ENCODE assay signal across 2 cellular contexts in the genomic region with DNA sequence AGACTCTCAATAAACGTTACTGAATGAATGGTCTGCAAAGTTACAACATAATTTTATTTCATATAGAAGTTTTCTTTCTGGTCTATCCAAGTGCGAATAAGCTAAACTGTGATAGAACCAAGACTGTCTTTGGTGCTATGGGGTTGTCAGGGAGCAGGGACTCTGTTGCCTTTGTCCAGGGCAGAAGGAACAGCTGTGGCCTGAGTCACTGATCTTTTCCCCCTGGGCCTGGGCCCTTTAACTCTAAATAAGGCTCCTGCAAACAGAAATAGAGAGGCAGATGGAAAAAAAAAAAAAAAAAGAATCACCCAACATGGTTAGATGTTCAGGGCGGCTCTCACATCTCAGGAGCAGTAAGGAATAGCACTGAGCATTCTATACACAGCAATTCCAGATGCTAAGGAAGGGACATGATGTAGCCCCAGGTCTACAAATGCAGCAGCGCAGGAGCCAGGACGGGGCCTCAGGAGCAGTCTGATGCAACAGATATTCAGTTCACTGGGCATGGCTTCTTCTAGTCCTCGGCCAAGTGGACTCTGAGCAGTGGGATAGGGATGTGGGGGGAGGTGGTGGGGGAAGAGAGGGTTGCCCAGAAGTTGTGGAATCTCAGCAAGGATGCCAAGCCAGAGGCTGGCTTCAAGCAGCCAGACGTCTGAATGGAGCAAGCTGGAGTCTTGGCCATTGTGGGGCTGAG.
TF ChIP-seq lines count a peak whose summit lies in the region.

No MANE protein-coding gene starts in this region.

TF ChIP-seq in GM23338, 12 proteins besides CTCF, POLR2A, EP300 and RAD21 (continues in another document):
- TF ChIP-seq, protein P1, sequence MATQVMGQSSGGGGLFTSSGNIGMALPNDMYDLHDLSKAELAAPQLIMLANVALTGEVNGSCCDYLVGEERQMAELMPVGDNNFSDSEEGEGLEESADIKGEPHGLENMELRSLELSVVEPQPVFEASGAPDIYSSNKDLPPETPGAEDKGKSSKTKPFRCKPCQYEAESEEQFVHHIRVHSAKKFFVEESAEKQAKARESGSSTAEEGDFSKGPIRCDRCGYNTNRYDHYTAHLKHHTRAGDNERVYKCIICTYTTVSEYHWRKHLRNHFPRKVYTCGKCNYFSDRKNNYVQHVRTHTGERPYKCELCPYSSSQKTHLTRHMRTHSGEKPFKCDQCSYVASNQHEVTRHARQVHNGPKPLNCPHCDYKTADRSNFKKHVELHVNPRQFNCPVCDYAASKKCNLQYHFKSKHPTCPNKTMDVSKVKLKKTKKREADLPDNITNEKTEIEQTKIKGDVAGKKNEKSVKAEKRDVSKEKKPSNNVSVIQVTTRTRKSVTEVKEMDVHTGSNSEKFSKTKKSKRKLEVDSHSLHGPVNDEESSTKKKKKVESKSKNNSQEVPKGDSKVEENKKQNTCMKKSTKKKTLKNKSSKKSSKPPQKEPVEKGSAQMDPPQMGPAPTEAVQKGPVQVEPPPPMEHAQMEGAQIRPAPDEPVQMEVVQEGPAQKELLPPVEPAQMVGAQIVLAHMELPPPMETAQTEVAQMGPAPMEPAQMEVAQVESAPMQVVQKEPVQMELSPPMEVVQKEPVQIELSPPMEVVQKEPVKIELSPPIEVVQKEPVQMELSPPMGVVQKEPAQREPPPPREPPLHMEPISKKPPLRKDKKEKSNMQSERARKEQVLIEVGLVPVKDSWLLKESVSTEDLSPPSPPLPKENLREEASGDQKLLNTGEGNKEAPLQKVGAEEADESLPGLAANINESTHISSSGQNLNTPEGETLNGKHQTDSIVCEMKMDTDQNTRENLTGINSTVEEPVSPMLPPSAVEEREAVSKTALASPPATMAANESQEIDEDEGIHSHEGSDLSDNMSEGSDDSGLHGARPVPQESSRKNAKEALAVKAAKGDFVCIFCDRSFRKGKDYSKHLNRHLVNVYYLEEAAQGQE (IDR thresholded peaks at IDR 0.05; ENCODE audit: unreplicated experiment): no peak
- TF ChIP-seq ETS1 (IDR thresholded peaks at IDR 0.05): no peak
- no peak for TF ChIP-seq ZNF114 (CRISPR knock-in tag; IDR thresholded peaks at IDR 0.05)
- TF ChIP-seq STAT1 (IDR thresholded peaks at IDR 0.05; ENCODE audit: unreplicated experiment): no peak
- no peak for TF ChIP-seq POLR2AphosphoS5 (IDR thresholded peaks at IDR 0.05; ENCODE audit: low read depth)
- no peak for TF ChIP-seq JUNB (IDR thresholded peaks at IDR 0.05; ENCODE audit: unreplicated experiment)
- no peak for TF ChIP-seq ZNF331 (CRISPR knock-in tag; IDR thresholded peaks at IDR 0.05; ENCODE audit: low read depth)
- no peak for TF ChIP-seq EZH2phosphoT487 (IDR thresholded peaks at IDR 0.05; ENCODE audit: unreplicated experiment)
- no peak for TF ChIP-seq CREB1 (CRISPR knock-in tag; IDR thresholded peaks at IDR 0.05; ENCODE audit: low read depth)
- no peak for TF ChIP-seq EZH2 (IDR thresholded peaks at IDR 0.05; ENCODE audit: low read depth, unreplicated experiment)
- no peak for TF ChIP-seq NANOG (IDR thresholded peaks at IDR 0.05; ENCODE audit: borderline replicate concordance)

TF ChIP-seq in endothelial cell of umbilical vein, 7 proteins besides CTCF, POLR2A, EP300 and RAD21:
- TF ChIP-seq POLR2AphosphoS5 (IDR thresholded peaks at IDR 0.05; ENCODE audit: insufficient read depth, low read depth, low read length): no peak
